In genomic region chr11:74398244-74399159, GRCh38 we compare ENCODE assay signal across 1 cellular context.
TF ChIP-seq lines count a peak whose summit lies in the region.

PGM2L1 (minus strand) TSS chr11:74398433; CDS start chr11:74398161, 272 bp downstream.

TF ChIP-seq in GM12878, 131 proteins besides CTCF, POLR2A, EP300 and RAD21 (continued from another document and continues in another):
- TF ChIP-seq PKNOX1 (IDR thresholded peaks at IDR 0.05) = peak; percentile 7; the same call in 1 of the 2 replicates
- peak; percentile 69 for TF ChIP-seq ATF7 (IDR thresholded peaks at IDR 0.05; ENCODE audit: low read depth)
- no peak for TF ChIP-seq HSF1 (IDR thresholded peaks at IDR 0.05; ENCODE audit: low read depth, low read length)
- 0 out of 2 replicates have a peak, but pooled peaks have one; percentile 28 for TF ChIP-seq DPF2 (IDR thresholded peaks at IDR 0.05)
- TF ChIP-seq HDGF (IDR thresholded peaks at IDR 0.05) = no peak
- no peak for TF ChIP-seq KDM1A (IDR thresholded peaks at IDR 0.05; ENCODE audit: borderline replicate concordance)
- peak; percentile 64 for TF ChIP-seq RAD51 (IDR thresholded peaks at IDR 0.05)
- TF ChIP-seq ZNF592 (IDR thresholded peaks at IDR 0.05) = no peak
- peak; percentile 37 to 45; a peak in 2 of 4 replicates for TF ChIP-seq IKZF2 (IDR thresholded peaks at IDR 0.05)
- TF ChIP-seq NFIC (IDR thresholded peaks at IDR 0.05; ENCODE audit: low read depth, low read length) = no peak
- peak; percentile 3 for TF ChIP-seq SP1 (IDR thresholded peaks at IDR 0.05; ENCODE audit: low read depth, low read length)
- no peak for TF ChIP-seq JUNB (IDR thresholded peaks at IDR 0.05)
- TF ChIP-seq YBX1 (IDR thresholded peaks at IDR 0.05) = no peak
- no peak for TF ChIP-seq POLR2AphosphoS2 (IDR thresholded peaks at IDR 0.05; ENCODE audit: low read depth, low read length)
- TF ChIP-seq MAX (IDR thresholded peaks at IDR 0.05; ENCODE audit: low read depth, low read length) = peak; percentile 59
- TF ChIP-seq KLF5 (IDR thresholded peaks at IDR 0.05; ENCODE audit: partially characterized antibody) = no peak
- TF ChIP-seq EGR1 (IDR thresholded peaks at IDR 0.05; ENCODE audit: borderline replicate concordance in 1 of 2, low read depth in 2 of 2, low read length in 2 of 2) = no peak
- TF ChIP-seq ZBED1 (IDR thresholded peaks at IDR 0.05; ENCODE audit: borderline replicate concordance) = no peak
- TF ChIP-seq SRF (IDR thresholded peaks at IDR 0.05; ENCODE audit: low read depth in 2 of 2, low read length in 2 of 2) = no peak
- no peak for TF ChIP-seq POLR2AphosphoS5 (IDR thresholded peaks at IDR 0.05; ENCODE audit: low read length)
- TF ChIP-seq RELB (IDR thresholded peaks at IDR 0.05; ENCODE audit: low read depth) = no peak; the same call in 1 of the 2 replicates
- TF ChIP-seq E2F8 (IDR thresholded peaks at IDR 0.05; ENCODE audit: low read depth, partially characterized antibody) = peak; percentile 50
- no peak for TF ChIP-seq MEF2B (IDR thresholded peaks at IDR 0.05; ENCODE audit: partially characterized antibody, poor library complexity, severe bottlenecking)
- TF ChIP-seq ATF3 (IDR thresholded peaks at IDR 0.05; ENCODE audit: borderline replicate concordance, extremely low read depth, low read depth, low read length) = no peak
- no peak for TF ChIP-seq CHD1 (IDR thresholded peaks at IDR 0.05; ENCODE audit: low read depth, low read length)
- no peak for TF ChIP-seq ZNF217 (IDR thresholded peaks at IDR 0.05)
- no peak for TF ChIP-seq ZBTB4 (CRISPR knock-in tag; IDR thresholded peaks at IDR 0.05)
- TF ChIP-seq PAX5 (IDR thresholded peaks at IDR 0.05; ENCODE audit: borderline replicate concordance, low read depth, low read length) = no peak
- TF ChIP-seq ZBTB33 (IDR thresholded peaks at IDR 0.05) = no peak
- TF ChIP-seq STAT3 (IDR thresholded peaks at IDR 0.05; ENCODE audit: low read depth, low read length) = no peak
- peak; percentile 48; the same call in 1 of the 2 replicates for TF ChIP-seq LARP7 (IDR thresholded peaks at IDR 0.05)
- no peak for TF ChIP-seq CEBPB (IDR thresholded peaks at IDR 0.05; ENCODE audit: borderline replicate concordance in 1 of 2, low read depth in 2 of 2, low read length in 2 of 2)
- TF ChIP-seq NFYA (IDR thresholded peaks at IDR 0.05; ENCODE audit: borderline replicate concordance, low read depth, low read length) = no peak
- no peak for TF ChIP-seq USF1 (IDR thresholded peaks at IDR 0.05; ENCODE audit: borderline replicate concordance, extremely low read length, insufficient read depth, low read depth, low read length)
- peak; percentile 67 for TF ChIP-seq RELA (IDR thresholded peaks at IDR 0.05; ENCODE audit: borderline replicate concordance, partially characterized antibody)
- no peak for TF ChIP-seq TCF7 (IDR thresholded peaks at IDR 0.05; ENCODE audit: borderline replicate concordance)
- TF ChIP-seq SPI1 (IDR thresholded peaks at IDR 0.05; ENCODE audit: borderline replicate concordance, insufficient read depth, low read depth, low read length) = no peak; the same call in 1 of the 2 replicates
- no peak for TF ChIP-seq ZZZ3 (IDR thresholded peaks at IDR 0.05; ENCODE audit: control insufficient read depth, insufficient read length, low read depth)
- TF ChIP-seq SREBF2 (IDR thresholded peaks at IDR 0.05; ENCODE audit: low read length) = no peak
- TF ChIP-seq CHD2 (IDR thresholded peaks at IDR 0.05; ENCODE audit: borderline replicate concordance, low read depth, low read length) = peak; percentile 95
- TF ChIP-seq EED (IDR thresholded peaks at IDR 0.05; ENCODE audit: low read depth) = no peak
- peak; percentile 56; the same call in 1 of the 2 replicates for TF ChIP-seq NKRF (conservative IDR thresholded peaks at IDR 0.05)
